Comparison of ENCODE assay signal across 8 cellular contexts in genomic region chr9:127450170-127450830, GRCh38. TPM values are rescaled to one million over a fixed set of nuclear protein-coding genes. Genes with fewer than 3 reads are reported as not detected.
DNase-seq lines count a peak whose midpoint lies in the region; ATAC-seq and TF ChIP-seq lines count a peak whose summit lies in the region.

No MANE protein-coding gene starts in this region.

- peaks cover 50% of the 10 kb centered on the region for H3K79me2 ChIP-seq in ACC112 (ENCODE audit: control insufficient read depth, insufficient read depth, low read length, unreplicated experiment)

- H3K4me3 ChIP-seq in ACC112 (ENCODE audit: low read depth, low read length), result peak overlapping the region; percentile 93

- H2AFZ ChIP-seq in ACC112 (ENCODE audit: low read length, unreplicated experiment), result no peak overlapping the region

- peak; percentile 38 for DNase-seq in UCSD-AML1 (lab: John Stamatoyannopoulos, UW; ENCODE audit: unreplicated experiment)
- peak; percentile 59 for DNase-seq in fibroblast of peridontal ligament (ENCODE audit: extremely low read depth)
- no peak for DNase-seq in omental fat pad (ENCODE audit: low spot score)
- DNase-seq in iPS-NIHi11 (ENCODE audit: low spot score), result no peak
- no peak for DNase-seq in mesenteric fat pad (ENCODE audit: low spot score)

- ATAC-seq in GM21390 (IDR thresholded peaks at IDR 0.05; ENCODE audit: unreplicated experiment) (peak; percentile 1), omental fat pad (ENCODE audit: low FRiP score) (peak; percentile 2), HG03025 (IDR thresholded peaks at IDR 0.05; ENCODE audit: low FRiP score, unreplicated experiment) (no peak)

- no peaks in the 10 kb centered on the region for H3K27me3 ChIP-seq in ACC112 (ENCODE audit: insufficient read depth, low read length)

- H3K4me1 ChIP-seq in ACC112 (ENCODE audit: control insufficient read depth, insufficient read depth, low read length, unreplicated experiment), result peaks cover 22% of the 10 kb centered on the region

- peak overlapping the region; percentile 66 for H3K27ac ChIP-seq in ACC112 (ENCODE audit: low read depth, low read length)

- no peak for TF ChIP-seq CTCF in omental fat pad (IDR thresholded peaks at IDR 0.05)

- H3K36me3 ChIP-seq in ACC112 (ENCODE audit: insufficient read depth, low read length), result peaks cover 52% of the 10 kb centered on the region

RNA-seq across cellular contexts. Expression of gene RPL12, which starts 0.9 kb away (rescaled TPM):
- total RNA-seq in omental fat pad (1,000 to 10,000 TPM; 2,044 to 2,498 (median 2,365) TPM), mesenteric fat pad (1,060 TPM)

RNA-seq across cellular contexts. Expression of gene LRSAM1, which starts 1.0 kb away (rescaled TPM):
- total RNA-seq in omental fat pad (10 to 100 TPM in 2 of 4 donors, 1 to 10 TPM in 2; 8.3 to 14.6 (median 10.8) TPM), mesenteric fat pad (12.2 TPM)

RNA-seq across cellular contexts. Expression of gene ZNF79, which starts 26.1 kb away (rescaled TPM):
- total RNA-seq in omental fat pad, result 10 to 100 TPM in 1 of 4 donors, 1 to 10 TPM in 3; 5.0 to 15.4 (median 6.3) TPM
- 6.1 TPM for total RNA-seq in mesenteric fat pad

RNA-seq across cellular contexts. Expression of gene SLC2A8, which starts 53.3 kb away (rescaled TPM):
- total RNA-seq in omental fat pad (10 to 100 TPM; 12.2 to 28.0 (median 17.8) TPM), mesenteric fat pad (15.1 TPM)

Comparison
In these comparisons a context has a peak if more than half of its experiments do, and no peak if none do; other contexts are left out.
1. DNase-seq: peak in UCSD-AML1 (single experiment) and fibroblast of peridontal ligament (single experiment); none in omental fat pad (single experiment), iPS-NIHi11 (single experiment) and mesenteric fat pad (single experiment).